24 cellular contexts compared by ENCODE assay signal in the genomic region with DNA sequence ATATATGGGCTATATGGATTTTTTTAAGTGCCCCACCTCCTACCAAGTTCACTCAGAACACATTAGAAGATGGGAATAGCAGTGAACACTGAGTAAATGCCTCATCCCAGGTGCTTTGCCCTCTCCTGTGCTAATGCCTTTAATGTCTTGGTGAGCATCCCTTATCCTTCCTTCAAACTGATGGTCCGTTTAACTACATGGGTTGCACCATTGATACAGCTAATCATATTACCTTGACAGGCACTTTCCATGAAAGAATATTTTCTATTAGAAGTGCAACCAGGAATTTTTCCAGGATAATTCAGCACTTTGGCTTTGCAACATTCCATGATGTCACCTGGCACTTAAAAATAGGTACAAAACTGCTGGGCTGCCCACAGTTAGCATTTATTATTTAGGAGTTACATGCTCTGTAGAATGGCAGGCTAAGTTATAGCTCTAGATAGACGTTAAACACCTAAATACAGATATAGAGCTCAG.
"Had no signal": no experiment of that assay in that cellular context is flagged by ENCODE, and none has a peak within 500 bp of the region (broad histone marks: within the 10 kb centered on the region; RNA-seq: fewer than 3 reads in every experiment).

No MANE protein-coding gene starts in this region.

- H3K4me3 ChIP-seq: colonic mucosa, coronary artery, dorsolateral prefrontal cortex, esophagus muscularis mucosa, esophagus squamous epithelium, gastrocnemius medialis, gastroesophageal sphincter, heart left ventricle, heart right ventricle had no signal

- H3K27me3 ChIP-seq: colonic mucosa, dorsolateral prefrontal cortex, esophagus muscularis mucosa, esophagus squamous epithelium, foreskin keratinocyte, gastrocnemius medialis, gastroesophageal sphincter, heart left ventricle, heart right ventricle had no signal

- ATAC-seq: effector memory CD8-positive, alpha-beta T cell; esophagus mucosa; foreskin keratinocyte; gastrocnemius medialis; gastroesophageal sphincter; heart left ventricle; heart right ventricle had no signal

- DNase-seq: colonic mucosa; cortex of kidney; dermis blood vessel endothelial cell; dorsolateral prefrontal cortex; effector CD4-positive, alpha-beta T cell; effector CD8-positive, alpha-beta T cell; effector memory CD4-positive, alpha-beta T cell; effector memory CD8-positive, alpha-beta T cell; endodermal cell; erythroblast; esophagus squamous epithelium; foreskin fibroblast; foreskin keratinocyte; foreskin melanocyte; gastrocnemius medialis; glutamatergic neuron; head of caudate nucleus; heart left ventricle; heart right ventricle had no signal

- H3K27ac ChIP-seq: colonic mucosa, coronary artery, dorsolateral prefrontal cortex, epithelial cell of prostate, esophagus muscularis mucosa, esophagus squamous epithelium, foreskin keratinocyte, gastrocnemius medialis, gastroesophageal sphincter, heart left ventricle, heart right ventricle had no signal

- H3K36me3 ChIP-seq: colonic mucosa, esophagus muscularis mucosa, esophagus squamous epithelium, gastrocnemius medialis, gastroesophageal sphincter, heart left ventricle, heart right ventricle had no signal

- H3K9me3 ChIP-seq: colonic mucosa, gastrocnemius medialis had no signal

- H3K4me1 ChIP-seq: colonic mucosa, esophagus muscularis mucosa, esophagus squamous epithelium, foreskin keratinocyte, gastroesophageal sphincter had no signal
